ENCODE assay signal across 27 cellular contexts in the genomic region with DNA sequence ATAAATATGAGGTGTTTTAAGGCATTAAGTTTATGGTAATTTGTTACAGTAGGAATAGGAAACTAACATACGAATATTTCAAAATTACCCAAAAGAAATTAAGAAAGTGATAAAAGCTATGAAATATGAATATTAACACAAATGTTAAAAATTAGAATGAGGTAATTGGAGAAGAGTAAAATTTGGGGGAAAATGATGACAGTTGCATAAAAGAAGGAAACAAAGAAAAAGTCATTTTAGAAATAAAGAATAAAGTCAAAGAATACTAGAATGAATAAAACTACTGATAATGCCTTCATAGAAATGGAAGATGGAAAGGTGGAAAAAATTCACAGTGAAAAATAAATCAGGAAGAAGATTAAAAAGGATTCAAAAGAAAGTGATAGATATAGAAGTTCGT.
"Had no signal": no experiment of that assay in that cellular context is flagged by ENCODE, and none has a peak within 500 bp of the region (broad histone marks: within the 10 kb centered on the region; RNA-seq: fewer than 3 reads in every experiment).

No MANE protein-coding gene starts in this region.

- H3K4me1 ChIP-seq: pancreas, prostate gland, sigmoid colon, stomach, thyroid gland, tibial nerve, upper lobe of left lung, vagina had no signal

- H3K4me3 ChIP-seq: pancreas, prostate gland, sigmoid colon, stomach, thoracic aorta, thyroid gland, tibial nerve, upper lobe of left lung, vagina had no signal

- H3K9me3 ChIP-seq: neutrophil, pancreas, prostate gland, stomach, thoracic aorta, thyroid gland, tibial nerve, upper lobe of left lung, vagina had no signal

- H3K27me3 ChIP-seq: neutrophil, pancreas, sigmoid colon, stomach, thyroid gland, tibial nerve, upper lobe of left lung, vagina had no signal

- DNase-seq: naive B cell; naive thymus-derived CD8-positive, alpha-beta T cell; nephron progenitor cell; nucleus accumbens; pancreas; retina; right cardiac atrium; sigmoid colon; small intestine; stimulated activated CD4-positive, alpha-beta T cell treated with anti-CD3 and anti-CD28 coated beads, Interleukin-15, amount 100 ng/mL, for 24 hours; stimulated activated CD4-positive, alpha-beta T cell treated with anti-CD3 and anti-CD28 coated beads, Interleukin-2, amount 100 ng/mL, for 24 hours; stimulated activated CD4-positive, alpha-beta T cell treated with anti-CD3 and anti-CD28 coated beads, Interleukin-2, amount 100 ng/mL, for 48 hours; stimulated activated CD4-positive, alpha-beta T cell treated with anti-CD3 and anti-CD28 coated beads, Interleukin-4, amount 100 ng/mL, for 24 hours; stimulated activated naive B cell treated with anti-CD40 and anti-IgM and Interleukin-4, amounts not matched to agents 10 μg/mL and 1 μg/mL and 100 μg/mL, for 72 hours; stimulated activated naive CD4-positive, alpha-beta T cell treated with Interleukin-2 at 50 U/mL for 16 hours; stomach; thyroid gland; trophoblast cell; upper lobe of left lung had no signal

- FAIRE-seq: pancreas, small intestine, urothelium cell line had no signal

- H3K27ac ChIP-seq: neutrophil, pancreas, prostate gland, sigmoid colon, stomach, thoracic aorta, thyroid gland, tibial nerve, upper lobe of left lung, vagina had no signal

- ATAC-seq: naive thymus-derived CD8-positive, alpha-beta T cell; natural killer cell treated with Interleukin-12 subunit alpha and Interleukin-12 subunit beta and Interleukin-15 and Interleukin-18, amount 100 ng/mL, for 72 hours; pancreas; right cardiac atrium; stimulated activated effector memory CD8-positive, alpha-beta T cell treated with anti-CD3 and anti-CD28 coated beads, Interleukin-12 subunit alpha, Interleukin-12 subunit beta, amount 100 ng/mL, for 72 hours; stimulated activated naive B cell treated with anti-CD40 and anti-IgM and Interleukin-4, amounts not matched to agents 10 μg/mL and 1 μg/mL and 100 μg/mL, for 72 hours had no signal

- H3K36me3 ChIP-seq: neutrophil, pancreas, prostate gland, sigmoid colon, stomach, thoracic aorta, thyroid gland, tibial nerve, upper lobe of left lung, vagina had no signal
